In genomic region chr21:44657635-44658183, GRCh38 we compare ENCODE assay signal across 14 cellular contexts. TPM values are rescaled to one million over a fixed set of nuclear protein-coding genes. Genes with fewer than 3 reads are reported as not detected.
DNase-seq lines count a peak whose midpoint lies in the region; ATAC-seq, FAIRE-seq and TF ChIP-seq lines count a peak whose summit lies in the region.
"Had no signal": no experiment of that assay in that cellular context is flagged by ENCODE, and none has a peak within 500 bp of the region (broad histone marks: within the 10 kb centered on the region; RNA-seq: fewer than 3 reads in every experiment).

Gene KRTAP12-3 (plus strand): TSS chr21:44657932. CDS start chr21:44657980, 48 bp downstream.

- TF ChIP-seq CTCF in kidney (IDR thresholded peaks at IDR 0.05; ENCODE audit: borderline replicate concordance, extremely low read depth, insufficient read depth) = no peak
- TF ChIP-seq CTCF in GM10248 (IDR thresholded peaks at IDR 0.05; ENCODE audit: control extremely low read depth, extremely low read depth, low read depth, missing control alignments) = no peak

- peak within 1 kb of the TSS; percentile 74 for H3K4me2 ChIP-seq in BLaER1

- H3K4me1 ChIP-seq in BLaER1 (peaks cover 53% of the 10 kb centered on the region), kidney (ENCODE audit: control insufficient read depth in 1 of 2, insufficient read depth in 1 of 2, low read depth in 1 of 2, low read length in 2 of 2) (no peaks in the 10 kb centered on the region)
- H3K4me1 ChIP-seq: upper lobe of right lung had no signal

- H3K36me3 ChIP-seq in BLaER1 = no peaks in the 10 kb centered on the region; the same call in 1 of the 2 replicates
- no peaks in the 10 kb centered on the region for H3K36me3 ChIP-seq in kidney (ENCODE audit: control insufficient read depth in 1 of 2, insufficient read depth in 2 of 2, low read length in 2 of 2)
- H3K36me3 ChIP-seq: upper lobe of right lung had no signal

- H3K4me1 Mint-ChIP-seq in activated T-cell treated with anti-CD3 and anti-CD28 coated beads, Interleukin-2, amount 50 U/mL, for 72 hours (ENCODE audit: low read depth) = peaks cover 47% of the 10 kb centered on the region

- H3K36me3 Mint-ChIP-seq in activated T-cell treated with anti-CD3 and anti-CD28 coated beads, Interleukin-2, amount 50 U/mL, for 72 hours (ENCODE audit: insufficient read depth in 2 of 2) = peaks cover 29 to 31% of the 10 kb centered on the region in 2 donors

- H3K9me3 ChIP-seq in BLaER1 (peaks cover 51% of the 10 kb centered on the region), kidney (ENCODE audit: control insufficient read depth in 1 of 2, low read length in 2 of 2) (peaks cover 4 to 11% of the 10 kb centered on the region in 2 donors)

- H3K27ac ChIP-seq in BLaER1 (peak within 1 kb of the TSS; percentile 21), kidney (ENCODE audit: low read depth in 2 of 2, low read length in 2 of 2) (no peak within 1 kb of the TSS)
- H3K27ac ChIP-seq: epithelial cell of prostate, upper lobe of right lung had no signal

- peak within 1 kb of the TSS; percentile 31 for H3K4me3 ChIP-seq in BLaER1
- no peak within 1 kb of the TSS for H3K4me3 ChIP-seq in kidney (ENCODE audit: low read length in 2 of 2)
- H3K4me3 ChIP-seq: upper lobe of right lung had no signal

- H3K27me3 Mint-ChIP-seq in activated T-cell treated with anti-CD3 and anti-CD28 coated beads, Interleukin-2, amount 50 U/mL, for 72 hours (ENCODE audit: low read depth) = no peaks in the 10 kb centered on the region

- intact Hi-C loops in kidney (cut with DNase I) = no loop called here

- POLR2A ChIA-PET in GM10248 (lab: Yijun Ruan, JAX) = no interaction called here

- peaks cover 9 to 21% of the 10 kb centered on the region in 2 donors for H3K9me3 Mint-ChIP-seq in activated T-cell treated with anti-CD3 and anti-CD28 coated beads, Interleukin-2, amount 50 U/mL, for 72 hours

- no peaks in the 10 kb centered on the region for H4K20me1 ChIP-seq in BLaER1

- no peak within 1 kb of the TSS for H3K9ac ChIP-seq in BLaER1
- no peak within 1 kb of the TSS for H3K9ac ChIP-seq in kidney (ENCODE audit: low read length in 2 of 2)

- CTCF ChIA-PET in GM10248 (lab: Yijun Ruan, JAX) = interaction anchor here (1.1 to 1.2 kb wide), 2 partner anchors 9 to 17 kb away, joined by 3 read pairs; partner anchors contain the start of gene KRTAP12-2

- FAIRE-seq in kidney (lab: Jason Lieb, UNC) (no peak), GM19239 (lab: Jason Lieb, UNC) (no peak)

- H3K4me3 Mint-ChIP-seq in activated T-cell treated with anti-CD3 and anti-CD28 coated beads, Interleukin-2, amount 50 U/mL, for 72 hours = peak within 1 kb of the TSS; percentile 66 to 72

- peak; percentile 68 for DNase-seq in MV-4-11 (lab: John Stamatoyannopoulos, UW)
- DNase-seq in activated T-cell treated with anti-CD3 and anti-CD28 coated beads, Interleukin-2, amount 50 U/mL, for 72 hours = peak; percentile 15 to 22
- DNase-seq in kidney = peak; percentile 65
- no peak for DNase-seq in GM19239 (ENCODE audit: insufficient read length, low spot score)
- DNase-seq in GM10248 (ENCODE audit: extremely low spot score) = no peak
- DNase-seq: NCI-H1417 treated with DMSO at 0.1 percent for 48 hours; nucleus accumbens; stimulated activated CD4-positive, alpha-beta T cell treated with anti-CD3 and anti-CD28 coated beads, Interleukin-2, amount 100 ng/mL, for 48 hours; upper lobe of right lung had no signal

- H3K27ac Mint-ChIP-seq in activated T-cell treated with anti-CD3 and anti-CD28 coated beads, Interleukin-2, amount 50 U/mL, for 72 hours = peak within 1 kb of the TSS; percentile 12

- H3K27me3 ChIP-seq in BLaER1 = no peaks in the 10 kb centered on the region
- H3K27me3 ChIP-seq: upper lobe of right lung had no signal

- peak; percentile 68 to 80 for ATAC-seq in activated T-cell treated with anti-CD3 and anti-CD28 coated beads, Interleukin-2, amount 50 U/mL, for 72 hours (replicated peaks in 1 of 2)
- ATAC-seq in HG03196 (IDR thresholded peaks at IDR 0.05; ENCODE audit: unreplicated experiment) = no peak
- no peak for ATAC-seq in GM21447 (IDR thresholded peaks at IDR 0.05; ENCODE audit: unreplicated experiment)

RNA-seq across cellular contexts. Expression of gene KRTAP12-3, which starts in this region (rescaled TPM):
- not detected for total RNA-seq in activated T-cell treated with anti-CD3 and anti-CD28 coated beads, Interleukin-2, amount 50 U/mL, for 72 hours
- total RNA-seq in kidney = not detected
- polyA plus RNA-seq in kidney (ENCODE audit: insufficient read depth, low read depth, low replicate concordance) = not detected
- total RNA-seq: aorta, upper lobe of right lung had no signal
- polyA plus RNA-seq: aorta had no signal

Comparison
In these comparisons a context has a peak if more than half of its experiments do, and no peak if none do; other contexts are left out.
1. Peak in DNase-seq and ATAC-seq in activated T-cell treated with anti-CD3 and anti-CD28 coated beads, Interleukin-2, amount 50 U/mL, for 72 hours; RNA of the gene not detected or under 1 TPM.
2. Peak in DNase-seq in kidney; RNA of the gene not detected or under 1 TPM.